14 cellular contexts compared by ENCODE assay signal in genomic region chr10:89129850-89130396, GRCh38.
DNase-seq lines count a peak whose midpoint lies in the region; ATAC-seq, FAIRE-seq and TF ChIP-seq lines count a peak whose summit lies in the region.
"Had no signal": no experiment of that assay in that cellular context is flagged by ENCODE, and none has a peak within 500 bp of the region (broad histone marks: within the 10 kb centered on the region; RNA-seq: fewer than 3 reads in every experiment).

No MANE protein-coding gene starts in this region.

- H3K9ac ChIP-seq in adipocyte (ENCODE audit: low read length), result no peak overlapping the region

- TF ChIP-seq CTCF in heart left ventricle (IDR thresholded peaks at IDR 0.05) (no peak), right atrium auricular region (IDR thresholded peaks at IDR 0.05) (no peak)

- TF ChIP-seq POLR2A in heart left ventricle (IDR thresholded peaks at IDR 0.05), result no peak

- no peaks in the 10 kb centered on the region for H3K27me3 ChIP-seq in heart left ventricle
- H3K27me3 ChIP-seq in right atrium auricular region, result no peaks in the 10 kb centered on the region
- H3K27me3 ChIP-seq in adipocyte (replicated peaks; ENCODE audit: control insufficient read depth, insufficient read depth, low read length), result no peaks in the 10 kb centered on the region

- 77 to 90% (median 85%) methylated on average over 6 of the region's 6 CpGs for WGBS in heart left ventricle, 4 donors

- no peak for FAIRE-seq in urothelium cell line (lab: Jason Lieb, UNC)
- FAIRE-seq: GM12892 had no signal

- H3K27ac ChIP-seq in heart left ventricle (no peak overlapping the region), right atrium auricular region (no peak overlapping the region)

- peaks cover 0 to 4% (median 0%) of the 10 kb centered on the region in 12 donors for H3K9me3 ChIP-seq in heart left ventricle
- no peaks in the 10 kb centered on the region for H3K9me3 ChIP-seq in right atrium auricular region
- H3K9me3 ChIP-seq in adipocyte (ENCODE audit: control insufficient read depth, low read length), result no peaks in the 10 kb centered on the region

- intact Hi-C loops in heart left ventricle (cut with DNase I), result no loop called here

- H3K4me1 ChIP-seq in heart left ventricle (peaks cover 0 to 5% (median 0%) of the 10 kb centered on the region in 12 donors), right atrium auricular region (no peaks in the 10 kb centered on the region), adipocyte (ENCODE audit: control insufficient read depth, insufficient read depth, low read length) (peaks cover 5% of the 10 kb centered on the region)

- peak in 4 of 5 donors; percentile 23 to 33 (median 27) for DNase-seq in heart left ventricle
- no peak for DNase-seq in right atrium auricular region (ENCODE audit: low spot score)
- DNase-seq in adipocyte (ENCODE audit: low read depth), result peak; percentile 96
- peak; percentile 55 for DNase-seq in glomerular visceral epithelial cell (ENCODE audit: extremely low spot score)
- peak; percentile 12 for DNase-seq in urothelium cell line (ENCODE audit: low spot score)
- no peak for DNase-seq in stimulated activated naive CD4-positive, alpha-beta T cell (lab: John Stamatoyannopoulos, UW)
- no peak for DNase-seq in NCI-H2107 (lab: John Stamatoyannopoulos, UW)
- DNase-seq: activated CD4-positive, alpha-beta T cell treated with anti-CD3 and anti-CD28 coated beads, Interleukin-2, amount 10 ng/mL, durations not matched to agents 7 days and 5 days; erythroblast; NCI-H1105 had no signal

- ATAC-seq in heart left ventricle (peak in 2 of 4 donors; percentile 32 to 70), GM18519 (IDR thresholded peaks at IDR 0.05; ENCODE audit: low FRiP score, unreplicated experiment) (no peak)
- ATAC-seq: Panc1 had no signal

- H3K4me3 ChIP-seq in heart left ventricle (no peak overlapping the region), right atrium auricular region (no peak overlapping the region), adipocyte (ENCODE audit: low read length) (no peak overlapping the region)
- H3K4me3 ChIP-seq: smooth muscle cell had no signal

- no peaks in the 10 kb centered on the region for H3K36me3 ChIP-seq in heart left ventricle
- no peaks in the 10 kb centered on the region for H3K36me3 ChIP-seq in right atrium auricular region
- H3K36me3 ChIP-seq in adipocyte (ENCODE audit: control insufficient read depth, insufficient read depth, low read length, severe bottlenecking), result no peaks in the 10 kb centered on the region

Comparison
In these comparisons a context has a peak if more than half of its experiments do, and no peak if none do; other contexts are left out.
1. DNase-seq: peak in heart left ventricle (4 of 5), adipocyte (single experiment), glomerular visceral epithelial cell (single experiment) and urothelium cell line (single experiment); none in right atrium auricular region (single experiment), stimulated activated naive CD4-positive, alpha-beta T cell (0 of 6) and NCI-H2107 (single experiment).